ENCODE assay signal across 25 cellular contexts in the genomic region with DNA sequence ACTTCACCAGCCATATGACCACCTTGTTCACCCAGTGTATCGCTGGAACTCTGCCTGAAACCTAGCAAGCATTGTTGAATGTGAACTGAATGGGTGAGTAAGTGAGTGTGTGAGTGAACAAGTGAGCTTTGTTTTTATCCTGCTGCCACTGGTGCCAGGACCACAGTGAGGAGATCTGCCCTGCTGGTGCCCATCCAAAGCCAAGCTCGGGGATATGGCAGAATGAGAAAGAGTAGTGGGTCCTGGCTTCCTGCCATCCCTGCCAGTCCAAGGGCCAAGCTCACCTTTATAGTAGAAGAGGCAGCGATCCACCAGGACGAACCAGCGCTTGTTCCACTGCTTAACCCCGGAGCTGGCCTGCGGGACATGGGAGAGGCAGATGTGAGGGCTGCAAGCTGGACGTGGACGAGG. TPM values are rescaled to one million over a fixed set of nuclear protein-coding genes. Genes with fewer than 3 reads are reported as not detected.
DNase-seq lines count a peak whose midpoint lies in the region; ATAC-seq, FAIRE-seq and TF ChIP-seq lines count a peak whose summit lies in the region.
"Had no signal": no experiment of that assay in that cellular context is flagged by ENCODE, and none has a peak within 500 bp of the region (broad histone marks: within the 10 kb centered on the region; RNA-seq: fewer than 3 reads in every experiment).

No MANE protein-coding gene starts in this region.

- H3K9me3 ChIP-seq in kidney (ENCODE audit: control insufficient read depth in 1 of 2, low read length in 2 of 2) (no peaks in the 10 kb centered on the region), pancreas (no peaks in the 10 kb centered on the region), small intestine (ENCODE audit: control insufficient read depth, low read depth) (no peaks in the 10 kb centered on the region)
- H3K9me3 ChIP-seq: heart right ventricle had no signal

- peak; percentile 57 for DNase-seq in kidney
- DNase-seq in pancreas, result no peak
- no peak for DNase-seq in T1000 (lab: John Stamatoyannopoulos, UW)
- no peak for DNase-seq in small intestine
- no peak for DNase-seq in NCI-H1694 treated with DMSO at 0.1 percent for 48 hours (lab: John Stamatoyannopoulos, UW)
- DNase-seq: activated CD4-positive, alpha-beta T cell treated with anti-CD3 and anti-CD28 coated beads, Interleukin-2, amount 50 U/mL, for 48 hours; activated naive CD4-positive, alpha-beta T cell treated with Interleukin-2 at 50 U/mL for 16 hours; activated T-cell treated with anti-CD3 and anti-CD28 coated beads for 4 hours; GDM1; heart right ventricle; NCI-H1105; NCI-H2107; NCI-H524; right cardiac atrium; stimulated activated naive CD4-positive, alpha-beta T cell treated with Interleukin-2 at 50 U/mL for 16 hours; WERI-Rb-1 had no signal

- intact Hi-C loops in kidney (cut with DNase I), result no loop called here
- intact Hi-C loops in pancreas (cut with DNase I), result no loop called here

- H3K36me3 ChIP-seq in kidney (ENCODE audit: control insufficient read depth in 1 of 2, insufficient read depth in 2 of 2, low read length in 2 of 2), result peaks cover 28 to 46% of the 10 kb centered on the region in 2 donors
- H3K36me3 ChIP-seq in pancreas, result no peaks in the 10 kb centered on the region
- peaks cover 0 to 14% of the 10 kb centered on the region in 2 donors for H3K36me3 ChIP-seq in small intestine (ENCODE audit: control insufficient read depth in 2 of 2, insufficient read depth in 2 of 2, low read length in 2 of 2)

- FAIRE-seq in kidney (lab: Jason Lieb, UNC), result no peak
- FAIRE-seq in pancreas (lab: Jason Lieb, UNC), result no peak
- no peak for FAIRE-seq in small intestine (lab: Jason Lieb, UNC)
- FAIRE-seq: H1 had no signal

- no peaks in the 10 kb centered on the region for H3K27me3 ChIP-seq in pancreas
- H3K27me3 ChIP-seq in small intestine (ENCODE audit: control insufficient read depth in 2 of 2, insufficient read depth in 2 of 2, low read length in 2 of 2), result no peaks in the 10 kb centered on the region
- H3K27me3 ChIP-seq: heart right ventricle had no signal

- H3K4me1 ChIP-seq in kidney (ENCODE audit: control insufficient read depth in 1 of 2, insufficient read depth in 1 of 2, low read depth in 1 of 2, low read length in 2 of 2) (peaks cover 46 to 52% of the 10 kb centered on the region in 2 donors), pancreas (peaks cover 22 to 37% (median 24%) of the 10 kb centered on the region in 3 donors), small intestine (ENCODE audit: control insufficient read depth in 2 of 2, insufficient read depth in 1 of 2, low read depth in 1 of 2, low read length in 1 of 2) (peaks cover 0 to 3% of the 10 kb centered on the region in 2 donors)

- H3K27ac ChIP-seq in 22Rv1 (peak overlapping the region; percentile 60), angular gyrus (ENCODE audit: low read depth, low read length) (peak overlapping the region; percentile 33), kidney (ENCODE audit: low read depth in 2 of 2, low read length in 2 of 2) (peak overlapping the region; percentile 76 to 90), pancreas (peak overlapping the region; percentile 4 to 69 (median 48)), small intestine (ENCODE audit: low read depth in 1 of 2, low read length in 1 of 2) (peak overlapping the region in 1 of 2 donors; percentile 69)
- H3K27ac ChIP-seq: WERI-Rb-1 had no signal

- H3K4me3 ChIP-seq in kidney (ENCODE audit: low read length in 2 of 2), result no peak overlapping the region
- H3K4me3 ChIP-seq in pancreas, result no peak overlapping the region
- no peak overlapping the region for H3K4me3 ChIP-seq in small intestine (ENCODE audit: low read depth in 1 of 2, low read length in 2 of 2)
- H3K4me3 ChIP-seq: heart right ventricle had no signal

- ATAC-seq in pancreas (peak; percentile 3 to 29 (median 10)), HG03139 (IDR thresholded peaks at IDR 0.05; ENCODE audit: unreplicated experiment) (no peak)

- TF ChIP-seq CTCF in 22Rv1 (IDR thresholded peaks at IDR 0.05), result no peak
- no peak for TF ChIP-seq CTCF in kidney (IDR thresholded peaks at IDR 0.05; ENCODE audit: borderline replicate concordance, extremely low read depth, insufficient read depth)
- no peak for TF ChIP-seq CTCF in pancreas (IDR thresholded peaks at IDR 0.05)

- H3K9ac ChIP-seq in kidney (ENCODE audit: low read length in 2 of 2), result peak overlapping the region in 1 of 2 donors; percentile 23

- 48 to 56% methylated on average over 9 of the region's 9 CpGs for WGBS in pancreas, 2 donors
- 47 to 62% (median 48%) methylated on average over 9 of the region's 9 CpGs for WGBS in small intestine, 3 donors

RNA-seq across cellular contexts. Expression of a gene that starts 53.4 kb away (rescaled TPM):
- total RNA-seq in kidney (8.9 TPM), pancreas (1 to 10 TPM; 6.0 to 9.1 (median 7.4) TPM)
- polyA plus RNA-seq in kidney (ENCODE audit: insufficient read depth, low read depth, low replicate concordance) (47.7 TPM), pancreas (10 to 100 TPM; 18.7 to 38.8 TPM), small intestine (100 to 1,000 TPM in 2 of 3 donors, 10 to 100 TPM in 1; 42.8 to 119 (median 104) TPM)
- total RNA-seq: A172, aorta, heart right ventricle, HT1080, LHCN-M2, right cardiac atrium had no signal
- polyA plus RNA-seq: neural cell, right cardiac atrium had no signal
